8 cellular contexts compared by ENCODE assay signal in genomic region chr10:6204341-6205191, GRCh38. TPM values are rescaled to one million over a fixed set of nuclear protein-coding genes. Genes with fewer than 3 reads are reported as not detected.
DNase-seq lines count a peak whose midpoint lies in the region; ATAC-seq and TF ChIP-seq lines count a peak whose summit lies in the region.

No MANE protein-coding gene starts in this region.

- H3K27me3 Mint-ChIP-seq in activated CD4-positive, alpha-beta memory T cell treated with anti-CD3 and anti-CD28 coated beads for 36 hours = no peaks in the 10 kb centered on the region

- no peak overlapping the region for H2BK5ac ChIP-seq in neuronal stem cell (ENCODE audit: low read length)

- H3K9me3 Mint-ChIP-seq in activated CD4-positive, alpha-beta memory T cell treated with anti-CD3 and anti-CD28 coated beads for 36 hours = no peaks in the 10 kb centered on the region

- no CpG with 5 or more reads among the region's 24 CpGs for WGBS in neuronal stem cell (ENCODE audit: extremely low coverage in 2 of 2, insufficient read length in 2 of 2, insufficient replicate concordance in 1 of 2), 2 donors

- H3K4me3 ChIP-seq in neuronal stem cell (ENCODE audit: low read length in 2 of 2) = peak overlapping the region; percentile 90 to 96

- peaks cover 1 to 7% of the 10 kb centered on the region in 2 donors for H3K36me3 ChIP-seq in neuronal stem cell (replicated peaks in 1 of 2; ENCODE audit: control insufficient read depth in 2 of 2, insufficient read depth in 2 of 2, low read length in 2 of 2)

- H3K4me3 Mint-ChIP-seq in activated CD4-positive, alpha-beta memory T cell treated with anti-CD3 and anti-CD28 coated beads for 36 hours = peak overlapping the region; percentile 90

- peaks cover 16% of the 10 kb centered on the region for H3K36me3 Mint-ChIP-seq in activated CD4-positive, alpha-beta memory T cell treated with anti-CD3 and anti-CD28 coated beads for 36 hours

- peak overlapping the region; percentile 60 for H3K27ac ChIP-seq in foreskin keratinocyte
- H3K27ac ChIP-seq in neuronal stem cell (replicated peaks; ENCODE audit: low read length) = no peak overlapping the region

- peak overlapping the region; percentile 44 for H2AK5ac ChIP-seq in neuronal stem cell (ENCODE audit: low read depth, low read length)

- H3K4me1 ChIP-seq in foreskin keratinocyte = peaks cover 12% of the 10 kb centered on the region
- peaks cover 20 to 23% of the 10 kb centered on the region in 2 donors for H3K4me1 ChIP-seq in neuronal stem cell (ENCODE audit: control insufficient read depth in 2 of 2, insufficient read depth in 1 of 2, low read depth in 1 of 2, low read length in 2 of 2)

- H2BK12ac ChIP-seq in neuronal stem cell (ENCODE audit: low read length) = no peak overlapping the region

- ATAC-seq in foreskin keratinocyte (peak; percentile 65), GM19351 (IDR thresholded peaks at IDR 0.05; ENCODE audit: unreplicated experiment) (no peak)

- intact Hi-C loops in activated CD4-positive, alpha-beta memory T cell treated with anti-CD3 and anti-CD28 coated beads for 36 hours (cut with micrococcal nuclease) = loop anchor here (5.0 kb wide), 2 partner anchors 378 to 392 kb away; partner anchors contain the start of genes GDI2 and PRKCQ

- no peak overlapping the region for H2BK120ac ChIP-seq in neuronal stem cell (ENCODE audit: low read depth, low read length)

- H3K23ac ChIP-seq in neuronal stem cell (ENCODE audit: low read depth, low read length, poor library complexity) = peak overlapping the region; percentile 37

- no peak for TF ChIP-seq CTCF in foreskin keratinocyte (conservative IDR thresholded peaks at IDR 0.05)

- peaks cover 35% of the 10 kb centered on the region for H3K4me1 Mint-ChIP-seq in activated CD4-positive, alpha-beta memory T cell treated with anti-CD3 and anti-CD28 coated beads for 36 hours (ENCODE audit: low read depth)

- H3K9ac ChIP-seq in neuronal stem cell (ENCODE audit: low read depth, low read length, poor library complexity) = peak overlapping the region; percentile 81

- H3K9me3 ChIP-seq in neuronal stem cell (replicated peaks in 1 of 2; ENCODE audit: control insufficient read depth in 2 of 2, insufficient read depth in 1 of 2, low read depth in 1 of 2, low read length in 2 of 2) = peaks cover 0 to 1% of the 10 kb centered on the region in 2 donors

- DNase-seq in stimulated activated CD4-positive, alpha-beta T cell treated with anti-CD3 and anti-CD28 coated beads, Interleukin-1b, Interleukin-23, amount 100 ng/mL, for 48 hours = peak; percentile 15
- DNase-seq in stimulated activated CD4-positive, alpha-beta T cell treated with anti-CD3 and anti-CD28 coated beads, Interleukin-4, amount 100 ng/mL, for 4 hours = no peak
- peak; percentile 15 for DNase-seq in activated CD4-positive, alpha-beta memory T cell treated with anti-CD3 and anti-CD28 coated beads for 36 hours
- DNase-seq in foreskin keratinocyte (peak; percentile 81 to 88), neuronal stem cell (ENCODE audit: low spot score) (peak; percentile 45), COLO668 (lab: John Stamatoyannopoulos, UW; ENCODE audit: unreplicated experiment) (no peak), GDM1 (lab: John Stamatoyannopoulos, UW) (no peak)

- H4K91ac ChIP-seq in neuronal stem cell (ENCODE audit: low read depth, low read length, poor library complexity) = no peak overlapping the region

- peak overlapping the region; percentile 100 for H2AFZ ChIP-seq in neuronal stem cell (ENCODE audit: low read length)

- POLR2A ChIA-PET in activated CD4-positive, alpha-beta memory T cell treated with anti-CD3 and anti-CD28 coated beads for 36 hours (lab: Charles Lee) = interaction anchor here (0.7 to 1.1 kb wide), 2 partner anchors 14 to 144 kb away, joined by 3 read pairs; no protein-coding TSS in a partner anchor

- H3K18ac ChIP-seq in neuronal stem cell (ENCODE audit: low read length) = peak overlapping the region; percentile 89

- H3K79me1 ChIP-seq in neuronal stem cell (ENCODE audit: low read depth, low read length) = peaks cover 12% of the 10 kb centered on the region

- H3K14ac ChIP-seq in neuronal stem cell (ENCODE audit: low read length) = no peak overlapping the region

- H4K8ac ChIP-seq in neuronal stem cell (ENCODE audit: low read depth, low read length) = no peak overlapping the region

- H3K4ac ChIP-seq in neuronal stem cell (ENCODE audit: low read length) = no peak overlapping the region

- H3K27me3 ChIP-seq in foreskin keratinocyte (peaks cover 22% of the 10 kb centered on the region), neuronal stem cell (ENCODE audit: control insufficient read depth in 3 of 3, insufficient read depth in 3 of 3, low read depth in 1 of 3, low read length in 3 of 3) (peaks cover 3 to 30% (median 5%) of the 10 kb centered on the region in 3 experiments)

- no peak overlapping the region for H3K27ac Mint-ChIP-seq in activated CD4-positive, alpha-beta memory T cell treated with anti-CD3 and anti-CD28 coated beads for 36 hours

- H3K4me2 ChIP-seq in neuronal stem cell (ENCODE audit: insufficient read depth, low read length, poor library complexity, severe bottlenecking) = peak overlapping the region; percentile 97

- CTCF ChIA-PET in activated CD4-positive, alpha-beta memory T cell treated with anti-CD3 and anti-CD28 coated beads for 36 hours (lab: Charles Lee) = interaction anchor here (0.7 to 7.3 kb wide), 5 partner anchors 94 to 197 kb away, joined by 3 to 160 read pairs (median 6); no protein-coding TSS in a partner anchor

- no peak overlapping the region for H2BK15ac ChIP-seq in neuronal stem cell (ENCODE audit: low read length)

RNA-seq across cellular contexts. Expression of gene PFKFB3, which starts 1.8 kb away (rescaled TPM):
- total RNA-seq in activated CD4-positive, alpha-beta memory T cell treated with anti-CD3 and anti-CD28 coated beads for 36 hours = 10 to 100 TPM; 70.6 to 76.4 TPM
- total RNA-seq in foreskin keratinocyte = 18.6 and 18.8 TPM in 2 replicates
- 8.4 and 9.1 TPM in 2 replicates for polyA plus RNA-seq in foreskin keratinocyte
- 11.4 TPM for polyA plus RNA-seq in neuronal stem cell (2013, experiment 1 of 2)
- polyA plus RNA-seq in neuronal stem cell (2013, experiment 2 of 2) = 11.8 TPM

Comparison
In these comparisons a context has a peak if more than half of its experiments do, and no peak if none do; other contexts are left out.
1. DNase-seq: peak in stimulated activated CD4-positive, alpha-beta T cell treated with anti-CD3 and anti-CD28 coated beads, Interleukin-1b, Interleukin-23, amount 100 ng/mL, for 48 hours (single experiment), activated CD4-positive, alpha-beta memory T cell treated with anti-CD3 and anti-CD28 coated beads for 36 hours (single experiment), foreskin keratinocyte (2 of 2) and neuronal stem cell (single experiment); none in stimulated activated CD4-positive, alpha-beta T cell treated with anti-CD3 and anti-CD28 coated beads, Interleukin-4, amount 100 ng/mL, for 4 hours (0 of 2), COLO668 (single experiment) and GDM1 (single experiment).